ENCODE assay signal across 8 cellular contexts in the genomic region with DNA sequence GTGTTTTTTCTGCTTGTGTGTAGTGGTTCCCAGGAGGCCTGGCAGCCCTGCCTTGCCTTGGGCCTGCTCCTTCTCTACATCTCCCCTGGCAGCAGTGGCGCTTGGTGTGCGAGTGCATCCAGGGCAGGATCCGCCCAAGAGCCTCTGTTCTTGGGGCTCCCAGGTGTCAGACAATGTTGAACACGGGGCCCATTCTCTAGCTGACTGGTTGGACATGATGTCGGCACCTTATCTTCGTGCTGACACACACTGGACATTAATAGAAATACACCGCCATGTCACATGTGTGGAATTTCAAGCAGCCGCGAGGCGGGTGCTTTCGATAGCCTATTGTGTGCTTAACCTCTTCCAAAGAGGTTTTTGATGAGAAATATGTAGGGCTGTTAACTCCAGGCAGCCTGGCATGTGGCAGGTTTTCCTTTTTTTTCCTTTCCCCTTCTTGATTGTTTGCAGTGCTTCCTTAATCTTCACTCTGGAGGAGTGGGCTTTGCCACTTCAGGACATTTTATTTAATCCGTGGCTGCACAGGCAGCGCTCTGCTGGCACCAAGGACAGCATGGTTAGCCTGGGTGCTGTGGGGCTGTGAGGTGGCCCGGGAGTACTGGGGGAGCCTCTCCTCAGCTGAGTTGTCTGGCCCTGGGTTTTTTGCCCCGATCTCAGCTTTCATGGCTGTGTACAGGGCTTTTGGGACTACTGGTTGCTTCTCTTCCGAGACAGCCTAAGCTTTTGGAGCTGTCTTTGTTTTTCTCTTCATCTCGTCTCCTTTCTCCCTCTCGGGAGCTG. TPM values are rescaled to one million over a fixed set of nuclear protein-coding genes. Genes with fewer than 3 reads are reported as not detected.
A peak's percentile ranks its signal among the peaks of the same experiment; 100 is the strongest.
DNase-seq lines count a peak whose midpoint lies in the region.

No MANE protein-coding gene starts in this region.

- DNase-seq in ELR (ENCODE audit: low read depth) (peak; percentile 63), RPMI7951 (ENCODE audit: low read depth) (peak; percentile 68), foreskin melanocyte (peak; percentile 34), renal cortical epithelial cell (ENCODE audit: low read depth) (peak; percentile 27), HCEC 1CT (no peak), NCI-H1436 treated with DMSO at 0.1 percent for 48 hours (lab: John Stamatoyannopoulos, UW) (no peak)
- no peak for DNase-seq in stimulated activated CD4-positive, alpha-beta T cell treated with anti-CD3 and anti-CD28 coated beads, Interleukin-4, amount 100 ng/mL, for 1 hour
- DNase-seq in activated naive CD4-positive, alpha-beta T cell treated with Interleukin-2 at 50 U/mL for 16 hours: no peak

RNA-seq across cellular contexts. Expression of a gene that starts 42.5 kb away (rescaled TPM):
- total RNA-seq in RPMI7951 (2014; rRNA removed; shearing (Covaris generic)): 18.7 and 23.0 TPM in 2 replicates
- total RNA-seq in renal cortical epithelial cell: 8.3 and 12.6 TPM in 2 replicates

Comparison
In these comparisons a context has a peak if more than half of its experiments do, and no peak if none do; other contexts are left out.
1. DNase-seq: peak in ELR (single experiment), RPMI7951 (single experiment), foreskin melanocyte (single experiment) and renal cortical epithelial cell (single experiment); none in HCEC 1CT (single experiment), stimulated activated CD4-positive, alpha-beta T cell treated with anti-CD3 and anti-CD28 coated beads, Interleukin-4, amount 100 ng/mL, for 1 hour (single experiment), NCI-H1436 treated with DMSO at 0.1 percent for 48 hours (single experiment) and activated naive CD4-positive, alpha-beta T cell treated with Interleukin-2 at 50 U/mL for 16 hours (single experiment).